8 cellular contexts compared by ENCODE assay signal in the genomic region with DNA sequence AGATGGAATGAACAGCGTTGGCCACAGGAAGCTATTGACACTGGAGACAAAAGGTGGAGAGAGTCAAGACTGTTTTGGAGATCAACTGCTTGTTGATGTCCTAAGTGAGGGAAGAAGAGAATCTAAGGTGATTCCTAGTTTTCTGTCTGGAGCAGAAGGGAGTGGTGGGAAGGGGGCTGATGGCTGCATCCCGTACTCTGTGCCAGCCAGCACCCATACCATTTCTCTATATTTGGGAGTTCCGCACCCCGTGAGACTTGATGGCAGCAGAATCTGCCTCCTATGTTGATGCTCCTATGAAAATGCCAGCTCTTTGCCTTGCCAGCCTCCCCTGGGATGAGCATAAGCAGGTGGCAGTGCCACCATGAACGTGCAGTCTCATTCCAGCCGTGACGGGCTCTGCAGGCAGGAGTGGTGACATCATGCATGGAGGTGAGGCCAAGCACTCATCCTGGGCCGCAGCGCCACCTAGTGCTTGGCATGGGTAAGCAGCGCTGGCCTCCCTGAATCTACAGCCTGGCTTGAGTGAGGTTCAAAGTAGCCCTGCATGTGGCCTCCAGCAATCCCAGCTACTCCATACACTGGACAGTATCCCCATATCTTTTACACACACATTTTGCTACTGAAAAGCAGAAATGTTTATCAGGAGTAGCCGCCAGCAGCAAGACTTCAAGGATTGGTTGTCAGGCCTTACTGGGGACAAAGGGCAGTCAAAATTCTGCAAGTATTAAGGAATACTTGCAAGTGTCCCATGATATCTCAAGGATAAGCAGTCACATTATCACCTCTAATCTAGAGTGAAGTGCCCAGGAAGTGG.
DNase-seq lines count a peak whose midpoint lies in the region; ATAC-seq and TF ChIP-seq lines count a peak whose summit lies in the region.

No MANE protein-coding gene starts in this region.

- ATAC-seq in GM18909 (IDR thresholded peaks at IDR 0.05; ENCODE audit: poor library complexity, unreplicated experiment) (peak; percentile 94), HG03342 (IDR thresholded peaks at IDR 0.05; ENCODE audit: unreplicated experiment) (peak; percentile 91)
- peak; percentile 96 to 97 for ATAC-seq in activated CD4-positive, CD25-positive, alpha-beta regulatory T cell treated with anti-CD3 and anti-CD28 coated beads, Interleukin-2, amount 50 U/mL, for 24 hours

- DNase-seq in AG09319 (ENCODE audit: extremely low read depth, low read depth) (peak; percentile 32), NCI-H226 (peak; percentile 68), kidney tubule cell (ENCODE audit: low spot score) (peak; percentile 89)
- peak; percentile 55 for DNase-seq in central memory CD4-positive, alpha-beta T cell
- DNase-seq in stimulated activated CD4-positive, alpha-beta T cell treated with anti-CD3 and anti-CD28 coated beads, Interleukin-1b, Interleukin-23, amount 100 ng/mL, for 48 hours, result peak; percentile 83

- TF ChIP-seq CTCF in AG09319 (IDR thresholded peaks at IDR 0.05; ENCODE audit: low read depth, low read length), result peak; percentile 99

Comparison
In these comparisons a context has a peak if more than half of its experiments do, and no peak if none do; other contexts are left out.
1. Peak in every context shown above with its lines: DNase-seq and ATAC-seq.
2. DNase-seq: peak in every context shown above with its lines; median percentile 89 in kidney tubule cell; 83 in stimulated activated CD4-positive, alpha-beta T cell treated with anti-CD3 and anti-CD28 coated beads, Interleukin-1b, Interleukin-23, amount 100 ng/mL, for 48 hours; 68 in NCI-H226; 55 in central memory CD4-positive, alpha-beta T cell; 32 in AG09319.